ENCODE assay signal across 7 cellular contexts in genomic region chr11:18617688-18618340, GRCh38. TPM values are rescaled to one million over a fixed set of nuclear protein-coding genes. Genes with fewer than 3 reads are reported as not detected.
DNase-seq lines count a peak whose midpoint lies in the region; ATAC-seq and TF ChIP-seq lines count a peak whose summit lies in the region.

No MANE protein-coding gene starts in this region.

- no peaks in the 10 kb centered on the region; the same call in 1 of the 2 replicates for H3F3A ChIP-seq in MM.1S (ENCODE audit: insufficient read depth, low read length)

- peaks cover 11% of the 10 kb centered on the region for H4K20me1 ChIP-seq in MM.1S (ENCODE audit: insufficient read depth, low read length)

- peak; percentile 15 for DNase-seq in MM.1S
- DNase-seq in astrocyte of the hippocampus (ENCODE audit: low read depth, low spot score): peak; percentile 71
- DNase-seq in spleen: no peak
- DNase-seq in BE2C: no peak
- no peak for DNase-seq in dorsolateral prefrontal cortex

- no peaks in the 10 kb centered on the region for H3K9me3 ChIP-seq in MM.1S (replicated peaks; ENCODE audit: insufficient read depth, low read length)
- H3K9me3 ChIP-seq in spleen: no peaks in the 10 kb centered on the region
- no peaks in the 10 kb centered on the region for H3K9me3 ChIP-seq in BE2C

- H3K4me1 ChIP-seq in MM.1S (ENCODE audit: low read length) (0 out of 2 replicates have a peak, but pooled peaks cover 9% of the 10 kb centered on the region), spleen (peaks cover 8 to 60% (median 24%) of the 10 kb centered on the region in 6 donors), BE2C (no peaks in the 10 kb centered on the region)

- H3K27ac Mint-ChIP-seq in stimulated activated memory B cell treated with anti-CD40 and anti-IgM and Interleukin-4, amounts not matched to agents 10 μg/mL and 1 μg/mL and 100 μg/mL, for 72 hours: no peak overlapping the region

- TF ChIP-seq CTCF in MM.1S (IDR thresholded peaks at IDR 0.05; ENCODE audit: low read length) (no peak), spleen (IDR thresholded peaks at IDR 0.05 in 8 of 11, conservative IDR thresholded peaks at IDR 0.05 in 3 of 11) (no peak), BE2C (IDR thresholded peaks at IDR 0.05; ENCODE audit: low read depth, low read length) (no peak), dorsolateral prefrontal cortex (IDR thresholded peaks at IDR 0.05 in 54 of 56, conservative IDR thresholded peaks at IDR 0.05 in 2 of 56; ENCODE audit: low read depth in 1 of 56, partially characterized antibody in 56 of 56) (no peak)

- peaks cover 66% of the 10 kb centered on the region for H3K79me2 ChIP-seq in MM.1S (ENCODE audit: low read length)

- no peaks in the 10 kb centered on the region for H3K9me2 ChIP-seq in MM.1S (replicated peaks; ENCODE audit: insufficient read depth, low read length)

- peaks cover 33% of the 10 kb centered on the region for H3K4me1 Mint-ChIP-seq in stimulated activated memory B cell treated with anti-CD40 and anti-IgM and Interleukin-4, amounts not matched to agents 10 μg/mL and 1 μg/mL and 100 μg/mL, for 72 hours

- WGBS in spleen, 5 donors: 57 to 67% (median 63%) methylated on average over 10 of the region's 10 CpGs

- intact Hi-C loops in spleen (cut with DNase I; ENCODE audit: low total_unique reads) (no loop called here), dorsolateral prefrontal cortex (cut with DNase I) (no loop called here)

- no peak overlapping the region for H3K27ac ChIP-seq in MM.1S (ENCODE audit: low read length)
- H3K27ac ChIP-seq in spleen: peak overlapping the region in 6 of 8 donors; percentile 1 to 53 (median 28)
- H3K27ac ChIP-seq in dorsolateral prefrontal cortex: peak overlapping the region in 14 of 59 donors; percentile 2 to 46 (median 22)

- no peak overlapping the region for H2AFZ ChIP-seq in MM.1S (ENCODE audit: low read length)

- TF ChIP-seq POLR2A in spleen (IDR thresholded peaks at IDR 0.05): no peak

- ATAC-seq in GM21360 (IDR thresholded peaks at IDR 0.05; ENCODE audit: unreplicated experiment): peak; percentile 40
- ATAC-seq in stimulated activated memory B cell treated with anti-CD40 and anti-IgM and Interleukin-4, amounts not matched to agents 10 μg/mL and 1 μg/mL and 100 μg/mL, for 72 hours: no peak

- no peaks in the 10 kb centered on the region for H3K27me3 Mint-ChIP-seq in stimulated activated memory B cell treated with anti-CD40 and anti-IgM and Interleukin-4, amounts not matched to agents 10 μg/mL and 1 μg/mL and 100 μg/mL, for 72 hours

- no peak overlapping the region for H3K9ac ChIP-seq in MM.1S (ENCODE audit: low read length)

- H3K36me3 Mint-ChIP-seq in stimulated activated memory B cell treated with anti-CD40 and anti-IgM and Interleukin-4, amounts not matched to agents 10 μg/mL and 1 μg/mL and 100 μg/mL, for 72 hours: peaks cover 28% of the 10 kb centered on the region

- H3K36me3 ChIP-seq in MM.1S (replicated peaks; ENCODE audit: insufficient read depth, low read length): peaks cover 6% of the 10 kb centered on the region
- peaks cover 3 to 41% (median 25%) of the 10 kb centered on the region in 6 donors for H3K36me3 ChIP-seq in spleen
- no peaks in the 10 kb centered on the region; the same call in 1 of the 2 replicates for H3K36me3 ChIP-seq in BE2C

- no peaks in the 10 kb centered on the region for H3K9me3 Mint-ChIP-seq in stimulated activated memory B cell treated with anti-CD40 and anti-IgM and Interleukin-4, amounts not matched to agents 10 μg/mL and 1 μg/mL and 100 μg/mL, for 72 hours

- H3K27me3 ChIP-seq in MM.1S (replicated peaks; ENCODE audit: insufficient read depth, low read length) (no peaks in the 10 kb centered on the region), spleen (replicated peaks in 1 of 7) (no peaks in the 10 kb centered on the region), BE2C (no peaks in the 10 kb centered on the region), dorsolateral prefrontal cortex (no peaks in the 10 kb centered on the region)

- H3K4me3 ChIP-seq in MM.1S (ENCODE audit: low read length) (no peak overlapping the region), spleen (no peak overlapping the region), BE2C (ENCODE audit: low read depth, low read length) (no peak overlapping the region), dorsolateral prefrontal cortex (peak overlapping the region in 1 of 59 donors; percentile 16)

- peak overlapping the region; percentile 27; the same call in 1 of the 2 replicates for H3K4me2 ChIP-seq in MM.1S (ENCODE audit: low read depth, low read length)

- no peak overlapping the region for H3K4me3 Mint-ChIP-seq in stimulated activated memory B cell treated with anti-CD40 and anti-IgM and Interleukin-4, amounts not matched to agents 10 μg/mL and 1 μg/mL and 100 μg/mL, for 72 hours

RNA-seq across cellular contexts. Expression of gene SPTY2D1, which starts 16.3 kb away (rescaled TPM):
- total RNA-seq in spleen (10 to 100 TPM; 16.2 to 23.1 (median 19.1) TPM), dorsolateral prefrontal cortex (10 to 100 TPM in 107 of 120 experiments, 1 to 10 TPM in 13; 7.7 to 28.7 (median 12.0) TPM)
- polyA plus RNA-seq in spleen: 1 to 10 TPM; 2.4 to 4.4 (median 2.9) TPM
- 5.8 TPM for polyA plus RNA-seq in BE2C (2012; ENCODE audit: insufficient read depth, insufficient read length, low read depth)

RNA-seq across cellular contexts. Expression of gene MISFA, which starts 18.2 kb away (rescaled TPM):
- total RNA-seq in spleen (1 to 10 TPM; 1.3 to 4.4 (median 2.1) TPM), dorsolateral prefrontal cortex (10 to 100 TPM in 6 of 120 experiments, 1 to 10 TPM in 114; 1.5 to 13.4 (median 4.4) TPM)
- polyA plus RNA-seq in spleen: 1 to 10 TPM in 1 of 3 donors, under 1 TPM in 1, not detected in 1; 0.83 to 1.5 TPM
- not detected for polyA plus RNA-seq in BE2C (2012; ENCODE audit: insufficient read depth, insufficient read length, low read depth)

RNA-seq across cellular contexts. Expression of gene UEVLD, which starts 29.3 kb away (rescaled TPM):
- 10 to 100 TPM; 12.8 to 23.0 (median 19.9) TPM for total RNA-seq in spleen
- polyA plus RNA-seq in spleen: 1 to 10 TPM; 4.1 to 6.7 (median 4.7) TPM
- 3.7 TPM for polyA plus RNA-seq in BE2C (2012; ENCODE audit: insufficient read depth, insufficient read length, low read depth)
- total RNA-seq in dorsolateral prefrontal cortex: 10 to 100 TPM in 118 of 120 experiments, 1 to 10 TPM in 2; 7.9 to 27.1 (median 16.5) TPM

Comparison
In these comparisons a context has a peak if more than half of its experiments do, and no peak if none do; other contexts are left out.
1. DNase-seq: peak in MM.1S (single experiment) and astrocyte of the hippocampus (single experiment); none in spleen (single experiment), BE2C (single experiment) and dorsolateral prefrontal cortex (0 of 10).